In genomic region chr17:82494236-82495055, GRCh38 we compare ENCODE assay signal across 1 cellular context.
TF ChIP-seq lines count a peak whose summit lies in the region.

No MANE protein-coding gene starts in this region.

TF ChIP-seq in SK-N-SH, 30 proteins besides CTCF, POLR2A, EP300 and RAD21:
- TF ChIP-seq IRF3 (IDR thresholded peaks at IDR 0.05; ENCODE audit: low read depth, low read length) = peak; percentile 41; the same call in 1 of the 2 replicates
- peak; percentile 89 for TF ChIP-seq GATA2 (CRISPR knock-in tag; IDR thresholded peaks at IDR 0.05)
- TF ChIP-seq MAX (IDR thresholded peaks at IDR 0.05; ENCODE audit: low read depth) = peak; percentile 88
- no peak; the same call in 1 of the 2 replicates for TF ChIP-seq USF1 (IDR thresholded peaks at IDR 0.05; ENCODE audit: borderline replicate concordance, low read depth)
- TF ChIP-seq PBX3 (IDR thresholded peaks at IDR 0.05) = peak; percentile 75
- peak; percentile 69; the same call in 1 of the 2 replicates for TF ChIP-seq FOXJ3 (CRISPR knock-in tag; IDR thresholded peaks at IDR 0.05)
- no peak for TF ChIP-seq NRF1 (IDR thresholded peaks at IDR 0.05; ENCODE audit: low read depth, low read length)
- TF ChIP-seq MEF2A (IDR thresholded peaks at IDR 0.05; ENCODE audit: borderline replicate concordance, low read depth) = no peak; the same call in 1 of the 2 replicates
- peak; percentile 97 for TF ChIP-seq TEAD4 (IDR thresholded peaks at IDR 0.05; ENCODE audit: borderline replicate concordance, insufficient read depth)
- TF ChIP-seq SIN3A (IDR thresholded peaks at IDR 0.05; ENCODE audit: borderline replicate concordance, low read depth, low read length) = peak; percentile 80; the same call in 1 of the 2 replicates
- no peak for TF ChIP-seq JUND (IDR thresholded peaks at IDR 0.05)
- peak; percentile 65; the same call in 1 of the 2 replicates for TF ChIP-seq NFIC (IDR thresholded peaks at IDR 0.05; ENCODE audit: borderline replicate concordance)
- peak; percentile 12; the same call in 1 of the 2 replicates for TF ChIP-seq RXRA (IDR thresholded peaks at IDR 0.05; ENCODE audit: borderline replicate concordance, low read depth)
- TF ChIP-seq REST (IDR thresholded peaks at IDR 0.05; ENCODE audit: low read depth, low read length) = no peak; the same call in 1 of the 2 replicates
- TF ChIP-seq MXI1 (IDR thresholded peaks at IDR 0.05; ENCODE audit: low read depth, low read length) = peak; percentile 86
- TF ChIP-seq ELF1 (IDR thresholded peaks at IDR 0.05) = no peak; the same call in 1 of the 2 replicates
- no peak for TF ChIP-seq EZH2phosphoT487 (IDR thresholded peaks at IDR 0.05; ENCODE audit: borderline replicate concordance, low read depth)
- TF ChIP-seq POLR2AphosphoS5 (IDR thresholded peaks at IDR 0.05; ENCODE audit: low read depth, low read length) = 0 out of 2 replicates have a peak, but pooled peaks have one; percentile 20
- TF ChIP-seq ZBTB33 (IDR thresholded peaks at IDR 0.05; ENCODE audit: borderline replicate concordance, low read depth) = no peak
- TF ChIP-seq FOXM1 (IDR thresholded peaks at IDR 0.05; ENCODE audit: low read depth) = no peak
- peak; percentile 91; the same call in 1 of the 2 replicates for TF ChIP-seq FOSL2 (IDR thresholded peaks at IDR 0.05; ENCODE audit: borderline replicate concordance, low read depth)
- 0 out of 2 replicates have a peak, but pooled peaks have one; percentile 42 for TF ChIP-seq TAF1 (IDR thresholded peaks at IDR 0.05; ENCODE audit: borderline replicate concordance, low read depth, low read length)
- TF ChIP-seq TCF12 (IDR thresholded peaks at IDR 0.05) = peak; percentile 74
- peak; percentile 53 for TF ChIP-seq SMC3 (IDR thresholded peaks at IDR 0.05; ENCODE audit: low read depth, low read length)
- TF ChIP-seq RFX5 (IDR thresholded peaks at IDR 0.05; ENCODE audit: low read length) = no peak
- TF ChIP-seq CHD2 (IDR thresholded peaks at IDR 0.05; ENCODE audit: low read length, partially characterized antibody) = peak; percentile 90
- 0 out of 2 replicates have a peak, but pooled peaks have one; percentile 57 for TF ChIP-seq YY1 (IDR thresholded peaks at IDR 0.05; ENCODE audit: low read depth)
- TF ChIP-seq RCOR1 (IDR thresholded peaks at IDR 0.05; ENCODE audit: low read length) = peak; percentile 95
- TF ChIP-seq USF2 (IDR thresholded peaks at IDR 0.05; ENCODE audit: borderline replicate concordance, low read depth, low read length) = peak; percentile 2; the same call in 1 of the 2 replicates
- peak; percentile 26; the same call in 1 of the 2 replicates for TF ChIP-seq GABPA (IDR thresholded peaks at IDR 0.05; ENCODE audit: low read depth)
TF ChIP-seq in SK-N-SH: peak in this region for 20.
